In genomic region chr1:217205578-217205977, GRCh38 we compare ENCODE assay signal across 34 cellular contexts.
"Had no signal": no experiment of that assay in that cellular context is flagged by ENCODE, and none has a peak within 500 bp of the region (broad histone marks: within the 10 kb centered on the region; RNA-seq: fewer than 3 reads in every experiment).

No MANE protein-coding gene starts in this region.

- H3K36me3 ChIP-seq: MG63 had no signal

- H3K27me3 ChIP-seq: MG63 had no signal

- DNase-seq: Karpas-422, Kasumi-1, MG63, MM.1S, MV-4-11, NCI-H1048, NCI-H1092, NCI-H1092 treated with DMSO at 0.1 percent for 48 hours, NCI-H1105, NCI-H1105 treated with DMSO at 0.1 percent for 48 hours, NCI-H1417, NCI-H1417 treated with DMSO at 0.1 percent for 48 hours, NCI-H1436, NCI-H1436 treated with DMSO at 0.1 percent for 48 hours, NCI-H146, NCI-H1694, NCI-H1694 treated with DMSO at 0.1 percent for 48 hours, NCI-H187, NCI-H187 treated with DMSO at 0.1 percent for 48 hours, NCI-H1930, NCI-H2029, NCI-H2029 treated with DMSO at 0.1 percent for 48 hours, NCI-H2081, NCI-H2081 treated with DMSO at 0.1 percent for 48 hours, NCI-H2107, NCI-H2171, NCI-H2171 treated with DMSO at 0.1 percent for 48 hours, NCI-H2227 treated with DMSO at 0.1 percent for 48 hours, NCI-H226, NCI-H345, NCI-H446, NCI-H446 treated with DMSO at 0.1 percent for 48 hours, NCI-H510A treated with DMSO at 0.1 percent for 48 hours, NCI-H524 had no signal

- H3K4me3 ChIP-seq: MG63 had no signal
